8 cellular contexts compared by ENCODE assay signal in genomic region chr1:38396606-38397005, GRCh38.
"Had no signal": no experiment of that assay in that cellular context is flagged by ENCODE, and none has a peak within 500 bp of the region (broad histone marks: within the 10 kb centered on the region; RNA-seq: fewer than 3 reads in every experiment).

No MANE protein-coding gene starts in this region.

- DNase-seq: IMR-90, KBM-7, KG1 had no signal

- H3K4me3 ChIP-seq: K562 had no signal

- ATAC-seq: HepG2, K562 had no signal

- H3K27ac Mint-ChIP-seq: IgD-negative memory B cell had no signal

- H3K27me3 Mint-ChIP-seq: IgD-negative memory B cell had no signal

- H3K4me2 ChIP-seq: KMS-11 had no signal

- H3K27ac ChIP-seq: HL-60, KMS-11 had no signal
